ENCODE assay signal across 8 cellular contexts in the genomic region with DNA sequence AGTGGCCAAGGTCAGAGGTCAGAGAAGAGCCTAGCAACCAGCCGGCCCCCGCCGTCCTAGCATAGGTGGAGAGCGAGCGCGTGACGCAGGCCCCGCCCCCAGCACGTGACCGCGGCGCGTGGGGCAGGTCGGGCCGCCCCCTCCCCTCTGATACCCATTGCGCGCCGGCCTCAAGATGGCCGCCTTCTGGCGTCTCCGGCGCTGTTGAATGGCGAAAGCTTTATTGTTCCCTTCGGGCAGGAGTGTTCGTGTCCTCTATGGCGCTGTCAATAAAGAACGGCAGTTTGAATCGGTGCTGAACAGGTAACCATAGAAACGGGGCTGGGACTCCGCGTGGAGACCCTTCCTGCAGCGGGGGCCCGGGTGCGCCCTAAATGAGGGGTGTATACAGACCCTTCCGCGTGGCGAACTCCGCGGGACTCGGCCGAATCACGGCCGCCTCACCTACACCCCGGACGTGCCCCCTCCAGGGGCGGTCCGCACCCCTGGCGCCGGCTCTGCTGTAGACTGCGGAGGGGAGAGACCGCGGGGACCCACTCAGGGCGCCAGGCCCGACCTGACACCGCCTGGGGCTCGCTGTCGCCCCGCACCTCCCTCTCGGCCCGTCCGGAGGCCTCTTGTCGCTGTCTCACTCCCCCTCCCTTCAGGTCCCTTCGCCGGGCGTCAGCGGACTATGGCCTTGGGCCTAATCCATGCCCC. TPM values are rescaled to one million over a fixed set of nuclear protein-coding genes. Genes with fewer than 3 reads are reported as not detected.
A peak's percentile ranks its signal among the peaks of the same experiment; 100 is the strongest.
DNase-seq lines count a peak whose midpoint lies in the region; ATAC-seq and TF ChIP-seq lines count a peak whose summit lies in the region.

A gene with protein sequence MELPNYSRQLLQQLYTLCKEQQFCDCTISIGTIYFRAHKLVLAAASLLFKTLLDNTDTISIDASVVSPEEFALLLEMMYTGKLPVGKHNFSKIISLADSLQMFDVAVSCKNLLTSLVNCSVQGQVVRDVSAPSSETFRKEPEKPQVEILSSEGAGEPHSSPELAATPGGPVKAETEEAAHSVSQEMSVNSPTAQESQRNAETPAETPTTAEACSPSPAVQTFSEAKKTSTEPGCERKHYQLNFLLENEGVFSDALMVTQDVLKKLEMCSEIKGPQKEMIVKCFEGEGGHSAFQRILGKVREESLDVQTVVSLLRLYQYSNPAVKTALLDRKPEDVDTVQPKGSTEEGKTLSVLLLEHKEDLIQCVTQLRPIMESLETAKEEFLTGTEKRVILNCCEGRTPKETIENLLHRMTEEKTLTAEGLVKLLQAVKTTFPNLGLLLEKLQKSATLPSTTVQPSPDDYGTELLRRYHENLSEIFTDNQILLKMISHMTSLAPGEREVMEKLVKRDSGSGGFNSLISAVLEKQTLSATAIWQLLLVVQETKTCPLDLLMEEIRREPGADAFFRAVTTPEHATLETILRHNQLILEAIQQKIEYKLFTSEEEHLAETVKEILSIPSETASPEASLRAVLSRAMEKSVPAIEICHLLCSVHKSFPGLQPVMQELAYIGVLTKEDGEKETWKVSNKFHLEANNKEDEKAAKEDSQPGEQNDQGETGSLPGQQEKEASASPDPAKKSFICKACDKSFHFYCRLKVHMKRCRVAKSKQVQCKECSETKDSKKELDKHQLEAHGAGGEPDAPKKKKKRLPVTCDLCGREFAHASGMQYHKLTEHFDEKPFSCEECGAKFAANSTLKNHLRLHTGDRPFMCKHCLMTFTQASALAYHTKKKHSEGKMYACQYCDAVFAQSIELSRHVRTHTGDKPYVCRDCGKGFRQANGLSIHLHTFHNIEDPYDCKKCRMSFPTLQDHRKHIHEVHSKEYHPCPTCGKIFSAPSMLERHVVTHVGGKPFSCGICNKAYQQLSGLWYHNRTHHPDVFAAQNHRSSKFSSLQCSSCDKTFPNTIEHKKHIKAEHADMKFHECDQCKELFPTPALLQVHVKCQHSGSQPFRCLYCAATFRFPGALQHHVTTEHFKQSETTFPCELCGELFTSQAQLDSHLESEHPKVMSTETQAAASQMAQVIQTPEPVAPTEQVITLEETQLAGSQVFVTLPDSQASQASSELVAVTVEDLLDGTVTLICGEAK (plus strand): TSS at position 150 of the 699 bp plus-strand sequence. CDS start 38,098 bp downstream, outside the sequence.

- peak within 1 kb of the TSS; percentile 94 for H3K4me2 ChIP-seq in OCI-LY7 (ENCODE audit: low read length)

- peak; percentile 76 for ATAC-seq in GM21515 (IDR thresholded peaks at IDR 0.05; ENCODE audit: unreplicated experiment)

- intact Hi-C loops in OCI-LY7 (cut with micrococcal nuclease; ENCODE audit: unreplicated experiment) = loop anchor here (2.0 to 10.0 kb wide), 2 partner anchors 23 to 563 kb away; a partner anchor contains a TSS

- H4K20me1 ChIP-seq in OCI-LY7 (ENCODE audit: insufficient read depth, low read length) = peaks cover 5% of the 10 kb centered on the region; the same call in 1 of the 2 replicates

- H3K79me2 ChIP-seq in OCI-LY7 (ENCODE audit: insufficient read depth, low read depth, low read length) = peaks cover 14% of the 10 kb centered on the region

- BruUV-seq in OCI-LY7 (replicated peaks; lab: Mats Ljungman, UMichigan) = TSS peak; percentile 61

- no peak for TF ChIP-seq CTCF in OCI-LY7 (conservative IDR thresholded peaks at IDR 0.05; ENCODE audit: low read length)

- CTCF ChIA-PET in OCI-LY7 (lab: Charles Lee; ENCODE audit: unreplicated experiment) = no interaction called here

- H3K27ac ChIP-seq in OCI-LY7 (ENCODE audit: low read depth, low read length, poor library complexity, severe bottlenecking) = peak within 1 kb of the TSS; percentile 55

- H3K9me3 ChIP-seq in OCI-LY7 (ENCODE audit: low read length) = peaks cover 7% of the 10 kb centered on the region; the same call in 1 of the 2 replicates

- peak within 1 kb of the TSS; percentile 88 for H2AFZ ChIP-seq in OCI-LY7 (ENCODE audit: low read length)

- POLR2A ChIA-PET in OCI-LY7 (lab: Charles Lee) = no interaction called here

- peak within 1 kb of the TSS; percentile 83 for H3K4me3 ChIP-seq in OCI-LY7 (ENCODE audit: low read depth, low read length, poor library complexity, severe bottlenecking)

- H3K4me1 ChIP-seq in OCI-LY7 (ENCODE audit: insufficient read depth, low read length, poor library complexity, severe bottlenecking) = peaks cover 10% of the 10 kb centered on the region

- no peaks in the 10 kb centered on the region; the same call in 1 of the 2 replicates for H3K36me3 ChIP-seq in OCI-LY7 (ENCODE audit: insufficient read depth, low read length)

- no peaks in the 10 kb centered on the region for H3K9me2 ChIP-seq in OCI-LY7 (ENCODE audit: insufficient read depth, low read length)

- DNase-seq in D341Med (ENCODE audit: low spot score) (peak; percentile 98), HuH-7 (ENCODE audit: low spot score) (peak; percentile 75), OCI-LY7 (ENCODE audit: low spot score) (peak; percentile 96), activated T-cell treated with anti-CD3 and anti-CD28 coated beads for 1 hour (ENCODE audit: low read depth) (peak; percentile 88), epidermal melanocyte (ENCODE audit: insufficient read length, low spot score) (peak; percentile 73), middle frontal gyrus (ENCODE audit: extremely low spot score, low spot score) (peak; percentile 93)
- DNase-seq in stimulated activated CD8-positive, alpha-beta memory T cell treated with anti-CD3 and anti-CD28 coated beads, Interleukin-2, amount 100 ng/mL, for 1 hour (ENCODE audit: low read depth in 2 of 2) = peak; percentile 83 to 88

RNA-seq across cellular contexts. Expression of the gene that starts here (rescaled TPM):
- total RNA-seq in OCI-LY7 (2014; rRNA removed; shearing (Covaris generic)) = 15.6 and 16.6 TPM in 2 replicates
- total RNA-seq in OCI-LY7 (2022) = 15.6 and 17.3 TPM in 2 replicates

Comparison
In these comparisons a context has a peak if more than half of its experiments do, and no peak if none do; other contexts are left out.
1. Peak in every context shown above with its lines: DNase-seq, ATAC-seq, H3K4me3 ChIP-seq and H3K27ac ChIP-seq.